Comparison of ENCODE assay signal across 8 cellular contexts in the genomic region with DNA sequence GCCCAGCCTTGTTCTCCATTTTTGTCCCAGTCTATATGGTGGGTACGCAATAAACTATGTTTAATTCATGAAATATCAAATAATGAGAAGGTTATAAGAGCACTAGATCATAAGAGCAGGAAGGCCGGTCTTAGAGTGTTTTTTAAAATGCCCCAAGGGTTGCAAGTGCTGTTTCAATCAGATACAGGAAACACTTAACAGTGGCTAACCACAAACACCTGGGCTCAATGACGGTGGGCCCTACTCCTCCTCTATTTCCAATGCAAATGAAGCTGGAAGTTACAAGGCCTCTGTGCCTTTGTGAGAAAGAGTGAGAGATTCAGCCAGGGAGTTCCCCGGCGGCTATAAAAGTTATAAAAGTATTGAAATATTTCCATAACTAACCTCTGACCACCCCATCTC. TPM values are rescaled to one million over a fixed set of nuclear protein-coding genes. Genes with fewer than 3 reads are reported as not detected.
DNase-seq lines count a peak whose midpoint lies in the region; ATAC-seq and TF ChIP-seq lines count a peak whose summit lies in the region.

No MANE protein-coding gene starts in this region.

- no peaks in the 10 kb centered on the region for H3K9me2 ChIP-seq in OCI-LY7 (ENCODE audit: insufficient read depth, low read length)

- H2BK120ac ChIP-seq in trophoblast cell (ENCODE audit: insufficient read depth, low read length, poor library complexity) = no peak overlapping the region

- H3K4me3 ChIP-seq in OCI-LY7 (ENCODE audit: low read depth, low read length, poor library complexity, severe bottlenecking) (peak overlapping the region; percentile 61), trophoblast cell (ENCODE audit: low read depth, low read length) (no peak overlapping the region)

- POLR2A ChIA-PET in OCI-LY7 (lab: Charles Lee) = interaction anchor here (0.5 to 2.5 kb wide), 13 partner anchors 9 to 238 kb away, joined by 3 to 22 read pairs (median 6); partner anchors contain the start of genes POLR2D and WDR33

- intact Hi-C loops in OCI-LY7 (cut with micrococcal nuclease; ENCODE audit: unreplicated experiment) = loop anchor here (2.0 kb wide), 1 partner anchor 19 kb away; the partner anchor contains the start of gene WDR33

- H3K36me3 ChIP-seq in OCI-LY7 (ENCODE audit: insufficient read depth, low read length) = peaks cover 12% of the 10 kb centered on the region
- no peaks in the 10 kb centered on the region for H3K36me3 ChIP-seq in trophoblast cell (ENCODE audit: control insufficient read depth in 1 of 2, insufficient read depth in 2 of 2, low read length in 2 of 2)

- H2BK12ac ChIP-seq in trophoblast cell (ENCODE audit: low read length) = no peak overlapping the region

- H3K9me3 ChIP-seq in OCI-LY7 (ENCODE audit: low read length) (peaks cover 40% of the 10 kb centered on the region), trophoblast cell (ENCODE audit: insufficient read depth, low read depth, low read length) (peaks cover 10% of the 10 kb centered on the region)

- no peak overlapping the region for H4K12ac ChIP-seq in trophoblast cell (ENCODE audit: low read depth, low read length)

- BruUV-seq in OCI-LY7 (replicated peaks; lab: Mats Ljungman, UMichigan) = no TSS peak

- ATAC-seq in GM19023 (IDR thresholded peaks at IDR 0.05; ENCODE audit: unreplicated experiment) (peak; percentile 97), HG02981 (IDR thresholded peaks at IDR 0.05; ENCODE audit: unreplicated experiment) (peak; percentile 99)

- in situ Hi-C loops in G401 (cut with HindIII; ENCODE audit: low sequenced_read_pairs) = no loop called here

- no peak overlapping the region for H3K9ac ChIP-seq in trophoblast cell (ENCODE audit: low read length)

- H4K20me1 ChIP-seq in OCI-LY7 (ENCODE audit: insufficient read depth, low read length) = no peaks in the 10 kb centered on the region

- DNase-seq in OCI-LY7 (ENCODE audit: low spot score) (peak; percentile 98), midbrain (lab: John Stamatoyannopoulos, UW) (no peak), G401 (ENCODE audit: low spot score) (no peak), trophoblast cell (no peak)
- DNase-seq in activated naive CD8-positive, alpha-beta T cell treated with anti-CD3 and anti-CD28 coated beads, Interleukin-2, amount 50 U/mL, for 16 hours (ENCODE audit: low read depth, low spot score) = peak; percentile 17
- DNase-seq in stimulated activated CD8-positive, alpha-beta memory T cell treated with anti-CD3 and anti-CD28 coated beads, Interleukin-12 subunit alpha, Interleukin-12 subunit beta, amount 100 ng/mL, for 4 hours (ENCODE audit: low read depth) = peak; percentile 24

- peaks cover 47% of the 10 kb centered on the region for H3K4me1 ChIP-seq in OCI-LY7 (ENCODE audit: insufficient read depth, low read length, poor library complexity, severe bottlenecking)
- H3K4me1 ChIP-seq in trophoblast cell (ENCODE audit: control insufficient read depth in 1 of 2, insufficient read depth in 2 of 2, low read length in 2 of 2) = no peaks in the 10 kb centered on the region

- H2AK5ac ChIP-seq in trophoblast cell (ENCODE audit: low read length) = no peak overlapping the region

- no peaks in the 10 kb centered on the region for H3K79me2 ChIP-seq in OCI-LY7 (ENCODE audit: insufficient read depth, low read depth, low read length)
- H3K79me2 ChIP-seq in trophoblast cell (ENCODE audit: control insufficient read depth, insufficient read depth, low read length, poor library complexity) = no peaks in the 10 kb centered on the region

- H4K91ac ChIP-seq in trophoblast cell (ENCODE audit: low read depth, low read length) = no peak overlapping the region

- H3K4ac ChIP-seq in trophoblast cell (ENCODE audit: low read depth, low read length) = no peak overlapping the region

- peak overlapping the region; percentile 99 for H3K27ac ChIP-seq in OCI-LY7 (ENCODE audit: low read depth, low read length, poor library complexity, severe bottlenecking)
- no peak overlapping the region for H3K27ac ChIP-seq in trophoblast cell (ENCODE audit: low read depth, low read length)

- H2AFZ ChIP-seq in OCI-LY7 (ENCODE audit: low read length) (peak overlapping the region; percentile 49), trophoblast cell (ENCODE audit: insufficient read depth, low read length, poor library complexity) (no peak overlapping the region)

- H3K4me2 ChIP-seq in OCI-LY7 (ENCODE audit: low read length) = peak overlapping the region; percentile 87
- no peak overlapping the region for H3K4me2 ChIP-seq in trophoblast cell (ENCODE audit: low read length)

- H4K8ac ChIP-seq in trophoblast cell (ENCODE audit: low read depth, low read length) = no peak overlapping the region

- no peak overlapping the region for H3K18ac ChIP-seq in trophoblast cell (ENCODE audit: low read length)

- no peaks in the 10 kb centered on the region for H3K79me1 ChIP-seq in trophoblast cell (ENCODE audit: low read length)

- no CpG with 5 or more reads among the region's 5 CpGs for WGBS in trophoblast cell (ENCODE audit: extremely low coverage, insufficient coverage, insufficient read length)

- H3K14ac ChIP-seq in trophoblast cell (ENCODE audit: low read length) = no peak overlapping the region

- TF ChIP-seq CTCF in OCI-LY7 (conservative IDR thresholded peaks at IDR 0.05; ENCODE audit: low read length) = no peak

- H3K23ac ChIP-seq in trophoblast cell (ENCODE audit: low read length) = no peak overlapping the region

- H2BK5ac ChIP-seq in trophoblast cell (ENCODE audit: low read depth, low read length, poor library complexity) = no peak overlapping the region

- CTCF ChIA-PET in OCI-LY7 (lab: Charles Lee; ENCODE audit: unreplicated experiment) = interaction anchor here (1.0 kb wide), 2 partner anchors 11 to 13 kb away, joined by 3 read pairs; no protein-coding TSS in a partner anchor

- H3K27me3 ChIP-seq in trophoblast cell (ENCODE audit: insufficient read depth, low read length) = no peaks in the 10 kb centered on the region

RNA-seq across cellular contexts. Expression of gene WDR33, which starts 18.9 kb away (rescaled TPM):
- total RNA-seq in OCI-LY7 (2014; rRNA removed; shearing (Covaris generic)) = 60.6 and 70.7 TPM in 2 replicates
- total RNA-seq in OCI-LY7 (2022) = 96.6 and 96.9 TPM in 2 replicates
- total RNA-seq in G401 (2014; rRNA removed; shearing (Covaris generic)) = 33.4 and 47.6 TPM in 2 replicates
- 21.7 and 22.9 TPM in 2 replicates for polyA plus RNA-seq in trophoblast cell (2013)

RNA-seq across cellular contexts. Expression of gene POLR2D, which starts 28.1 kb away (rescaled TPM):
- total RNA-seq in OCI-LY7 (2014; rRNA removed; shearing (Covaris generic)) = 42.9 and 48.4 TPM in 2 replicates
- total RNA-seq in OCI-LY7 (2022) = 97.3 and 101 TPM in 2 replicates
- total RNA-seq in G401 (2014; rRNA removed; shearing (Covaris generic)) = 54.8 and 57.8 TPM in 2 replicates
- 18.1 and 18.4 TPM in 2 replicates for polyA plus RNA-seq in trophoblast cell (2013)

RNA-seq across cellular contexts. Expression of gene AMMECR1L, which starts 55.9 kb away (rescaled TPM):
- total RNA-seq in OCI-LY7 (2014; rRNA removed; shearing (Covaris generic)) = 8.5 and 9.8 TPM in 2 replicates
- 16.7 and 17.1 TPM in 2 replicates for total RNA-seq in OCI-LY7 (2022)
- 8.5 and 15.5 TPM in 2 replicates for total RNA-seq in G401 (2014; rRNA removed; shearing (Covaris generic))
- 19.5 and 19.6 TPM in 2 replicates for polyA plus RNA-seq in trophoblast cell (2013)

Comparison
In these comparisons a context has a peak if more than half of its experiments do, and no peak if none do; other contexts are left out.
1. DNase-seq: peak in OCI-LY7 (single experiment), activated naive CD8-positive, alpha-beta T cell treated with anti-CD3 and anti-CD28 coated beads, Interleukin-2, amount 50 U/mL, for 16 hours (single experiment) and stimulated activated CD8-positive, alpha-beta memory T cell treated with anti-CD3 and anti-CD28 coated beads, Interleukin-12 subunit alpha, Interleukin-12 subunit beta, amount 100 ng/mL, for 4 hours (single experiment); none in midbrain (single experiment), G401 (single experiment) and trophoblast cell (0 of 2).